In genomic region chr11:68840661-68841653, GRCh38 we compare ENCODE assay signal across 8 cellular contexts. TPM values are rescaled to one million over a fixed set of nuclear protein-coding genes. Genes with fewer than 3 reads are reported as not detected.
A peak's percentile ranks its signal among the peaks of the same experiment; 100 is the strongest.
DNase-seq lines count a peak whose midpoint lies in the region; ATAC-seq and TF ChIP-seq lines count a peak whose summit lies in the region.

No MANE protein-coding gene starts in this region.

- ATAC-seq in activated T-cell treated with anti-CD3 and anti-CD28 coated beads, Interleukin-2, amount 50 U/mL, for 72 hours (replicated peaks in 1 of 2): no peak
- ATAC-seq in gastroesophageal sphincter (peak; percentile 14), HG03175 (IDR thresholded peaks at IDR 0.05; ENCODE audit: unreplicated experiment) (no peak)

- peak overlapping the region; percentile 86 to 89 for H3K4me3 Mint-ChIP-seq in activated T-cell treated with anti-CD3 and anti-CD28 coated beads, Interleukin-2, amount 50 U/mL, for 72 hours

- WGBS in gastroesophageal sphincter (ENCODE audit: low coverage in 1 of 2), 2 donors: 0% methylated on average over 9 to 11 of the region's 90 CpGs

- TF ChIP-seq EP300 in gastroesophageal sphincter (IDR thresholded peaks at IDR 0.05): no peak

- peaks cover 8% of the 10 kb centered on the region for H3K27me3 Mint-ChIP-seq in activated T-cell treated with anti-CD3 and anti-CD28 coated beads, Interleukin-2, amount 50 U/mL, for 72 hours (ENCODE audit: low read depth)

- H3K4me3 ChIP-seq in gastroesophageal sphincter: peak overlapping the region; percentile 59 to 96
- H3K4me3 ChIP-seq in neutrophil (ENCODE audit: low read depth in 1 of 2, low read length in 1 of 2): peak overlapping the region; percentile 63 to 76

- peak overlapping the region; percentile 79 to 99 (median 96) for H3K27ac ChIP-seq in gastroesophageal sphincter
- peak overlapping the region; percentile 81 for H3K27ac ChIP-seq in neutrophil

- H3K36me3 Mint-ChIP-seq in activated T-cell treated with anti-CD3 and anti-CD28 coated beads, Interleukin-2, amount 50 U/mL, for 72 hours (ENCODE audit: insufficient read depth in 2 of 2): peaks cover 0 to 2% of the 10 kb centered on the region in 2 donors

- no peaks in the 10 kb centered on the region for H3K27me3 ChIP-seq in gastroesophageal sphincter
- no peaks in the 10 kb centered on the region for H3K27me3 ChIP-seq in neutrophil

- H3K4me1 ChIP-seq in gastroesophageal sphincter: peaks cover 14 to 92% (median 39%) of the 10 kb centered on the region in 3 donors
- peaks cover 72 to 81% of the 10 kb centered on the region in 2 experiments for H3K4me1 ChIP-seq in neutrophil (ENCODE audit: control insufficient read depth in 1 of 2, insufficient read depth in 1 of 2, low read depth in 1 of 2, low read length in 1 of 2)

- TF ChIP-seq CTCF in gastroesophageal sphincter (IDR thresholded peaks at IDR 0.05): no peak
- no peak for TF ChIP-seq CTCF in neutrophil (IDR thresholded peaks at IDR 0.05)

- H3K36me3 ChIP-seq in gastroesophageal sphincter: no peaks in the 10 kb centered on the region
- no peaks in the 10 kb centered on the region for H3K36me3 ChIP-seq in neutrophil

- H3K9me3 ChIP-seq in gastroesophageal sphincter (no peaks in the 10 kb centered on the region), neutrophil (no peaks in the 10 kb centered on the region)

- DNase-seq in ELR (ENCODE audit: low read depth) (peak; percentile 56), LHCN-M2 (ENCODE audit: low read depth) (peak; percentile 16), NCI-H1105 treated with DMSO at 0.1 percent for 48 hours (lab: John Stamatoyannopoulos, UW) (no peak), NCI-H1105 (lab: John Stamatoyannopoulos, UW) (no peak)
- peak; percentile 41 to 43 for DNase-seq in activated T-cell treated with anti-CD3 and anti-CD28 coated beads, Interleukin-2, amount 50 U/mL, for 72 hours

- H3K9me3 Mint-ChIP-seq in activated T-cell treated with anti-CD3 and anti-CD28 coated beads, Interleukin-2, amount 50 U/mL, for 72 hours: no peaks in the 10 kb centered on the region

- peaks cover 56% of the 10 kb centered on the region for H3K4me1 Mint-ChIP-seq in activated T-cell treated with anti-CD3 and anti-CD28 coated beads, Interleukin-2, amount 50 U/mL, for 72 hours (ENCODE audit: low read depth)

- H3K27ac Mint-ChIP-seq in activated T-cell treated with anti-CD3 and anti-CD28 coated beads, Interleukin-2, amount 50 U/mL, for 72 hours: no peak overlapping the region

- no peak for TF ChIP-seq POLR2A in gastroesophageal sphincter (IDR thresholded peaks at IDR 0.05)

RNA-seq across cellular contexts. Expression of gene CPT1A, which starts 0.8 kb away (rescaled TPM):
- total RNA-seq in LHCN-M2 (2014; rRNA removed) (6.3 TPM in 2 replicates), gastroesophageal sphincter (100 to 1,000 TPM in 1 of 4 donors, 10 to 100 TPM in 3; 33.4 to 103 (median 74.7) TPM)
- 11.2 TPM for polyA plus RNA-seq in LHCN-M2 (2012)
- total RNA-seq in activated T-cell treated with anti-CD3 and anti-CD28 coated beads, Interleukin-2, amount 50 U/mL, for 72 hours: 10 to 100 TPM; 26.2 to 35.8 TPM

Comparison
In these comparisons a context has a peak if more than half of its experiments do, and no peak if none do; other contexts are left out.
1. DNase-seq: peak in ELR (single experiment), LHCN-M2 (single experiment) and activated T-cell treated with anti-CD3 and anti-CD28 coated beads, Interleukin-2, amount 50 U/mL, for 72 hours (2 of 2); none in NCI-H1105 treated with DMSO at 0.1 percent for 48 hours (single experiment) and NCI-H1105 (single experiment).